Comparison of ENCODE assay signal across 22 cellular contexts in the genomic region with DNA sequence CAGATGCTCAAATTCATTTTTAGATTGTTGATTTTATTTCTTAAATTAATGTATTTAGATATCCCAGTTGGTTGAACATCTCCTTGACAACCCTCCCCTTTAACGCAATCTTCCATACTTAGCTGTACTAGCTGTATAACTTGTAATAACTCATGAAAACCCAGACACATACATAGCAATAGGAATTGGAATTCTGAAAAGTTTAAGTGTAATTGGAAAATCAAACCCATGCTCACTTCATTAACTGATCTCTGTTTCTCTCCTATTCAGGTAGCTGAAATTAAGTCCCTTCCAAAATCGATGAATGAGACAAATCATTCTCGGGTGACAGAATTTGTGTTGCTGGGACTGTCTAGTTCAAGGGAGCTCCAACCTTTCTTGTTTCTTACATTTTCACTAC. TPM values are rescaled to one million over a fixed set of nuclear protein-coding genes. Genes with fewer than 3 reads are reported as not detected.
A peak's percentile ranks its signal among the peaks of the same experiment; 100 is the strongest.
DNase-seq lines count a peak whose midpoint lies in the region; ATAC-seq and TF ChIP-seq lines count a peak whose summit lies in the region.
"Had no signal": no experiment of that assay in that cellular context is flagged by ENCODE, and none has a peak within 500 bp of the region (broad histone marks: within the 10 kb centered on the region; RNA-seq: fewer than 3 reads in every experiment).

A gene with protein sequence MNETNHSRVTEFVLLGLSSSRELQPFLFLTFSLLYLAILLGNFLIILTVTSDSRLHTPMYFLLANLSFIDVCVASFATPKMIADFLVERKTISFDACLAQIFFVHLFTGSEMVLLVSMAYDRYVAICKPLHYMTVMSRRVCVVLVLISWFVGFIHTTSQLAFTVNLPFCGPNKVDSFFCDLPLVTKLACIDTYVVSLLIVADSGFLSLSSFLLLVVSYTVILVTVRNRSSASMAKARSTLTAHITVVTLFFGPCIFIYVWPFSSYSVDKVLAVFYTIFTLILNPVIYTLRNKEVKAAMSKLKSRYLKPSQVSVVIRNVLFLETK (plus strand): TSS at position 301 of the 400 bp plus-strand sequence. CDS start 0 bp downstream, at position 301.

- H3K36me3 Mint-ChIP-seq in activated CD8-positive, alpha-beta T cell treated with anti-CD3 and anti-CD28 coated beads, Interleukin-2, amount 10 ng/mL, durations not matched to agents 7 days and 5 days (ENCODE audit: low read depth): peaks cover 11% of the 10 kb centered on the region
- no peaks in the 10 kb centered on the region for H3K36me3 Mint-ChIP-seq in activated CD8-positive, alpha-beta T cell treated with anti-CD3 and anti-CD28 coated beads for 36 hours (ENCODE audit: low read depth)
- peaks cover 5 to 8% of the 10 kb centered on the region in 2 donors for H3K36me3 Mint-ChIP-seq in CD4-positive, alpha-beta memory T cell
- H3K36me3 Mint-ChIP-seq in activated T-helper 17 cell treated with anti-CD3 and anti-CD28 coated beads, Interleukin-2, amount 50 U/mL, for 72 hours (ENCODE audit: low read depth): no peaks in the 10 kb centered on the region

- CTCF ChIA-PET in activated CD8-positive, alpha-beta T cell treated with anti-CD3 and anti-CD28 coated beads, Interleukin-2, amount 10 ng/mL, durations not matched to agents 7 days and 5 days (lab: Charles Lee): no interaction called here
- CTCF ChIA-PET in activated CD8-positive, alpha-beta T cell treated with anti-CD3 and anti-CD28 coated beads for 36 hours (lab: Charles Lee): no interaction called here
- CTCF ChIA-PET in CD4-positive, alpha-beta memory T cell (lab: Charles Lee; ENCODE audit: partially characterized antibody): no interaction called here
- CTCF ChIA-PET in mammary epithelial cell (lab: Charles Lee; ENCODE audit: low non-redundant PET): no interaction called here

- no peaks in the 10 kb centered on the region for H3K9me3 ChIP-seq in BLaER1
- no peaks in the 10 kb centered on the region for H3K9me3 ChIP-seq in CD4-positive, alpha-beta memory T cell (ENCODE audit: control insufficient read depth in 1 of 2, low read length in 2 of 2)
- peaks cover 11% of the 10 kb centered on the region for H3K9me3 ChIP-seq in mammary epithelial cell (replicated peaks; ENCODE audit: insufficient read depth, low read length)
- H3K9me3 ChIP-seq: BLaER1 treated with 17β-estradiol and CSF1 and Interleukin-3, amounts not matched to agents 10 nM and 100 nM had no signal

- H3K79me2 ChIP-seq in mammary epithelial cell (ENCODE audit: insufficient read depth, low read length): no peaks in the 10 kb centered on the region

- H3K4me3 ChIP-seq in BLaER1 (no peak within 1 kb of the TSS), mammary epithelial cell (replicated peaks in 1 of 3; ENCODE audit: insufficient read depth in 1 of 3, low read depth in 2 of 3, low read length in 3 of 3) (no peak within 1 kb of the TSS)
- H3K4me3 ChIP-seq in CD4-positive, alpha-beta memory T cell (ENCODE audit: low read length in 2 of 2): peak within 1 kb of the TSS in 1 of 2 donors; percentile 24
- H3K4me3 ChIP-seq: BLaER1 treated with 17β-estradiol and CSF1 and Interleukin-3, amounts not matched to agents 10 nM and 100 nM; PC-9 had no signal

- no peak for ATAC-seq in activated CD8-positive, alpha-beta T cell treated with anti-CD3 and anti-CD28 coated beads, Interleukin-2, amount 10 ng/mL, durations not matched to agents 7 days and 5 days
- ATAC-seq in activated CD8-positive, alpha-beta T cell treated with anti-CD3 and anti-CD28 coated beads for 36 hours: no peak
- no peak for ATAC-seq in activated T-helper 17 cell treated with anti-CD3 and anti-CD28 coated beads, Interleukin-2, amount 50 U/mL, for 72 hours (replicated peaks)

- peak within 1 kb of the TSS; percentile 27 for H3K4me3 Mint-ChIP-seq in activated CD8-positive, alpha-beta T cell treated with anti-CD3 and anti-CD28 coated beads, Interleukin-2, amount 10 ng/mL, durations not matched to agents 7 days and 5 days
- H3K4me3 Mint-ChIP-seq in activated CD8-positive, alpha-beta T cell treated with anti-CD3 and anti-CD28 coated beads for 36 hours: no peak within 1 kb of the TSS
- peak within 1 kb of the TSS in 6 of 8 donors; percentile 11 to 70 (median 58) for H3K4me3 Mint-ChIP-seq in CD4-positive, alpha-beta memory T cell
- peak within 1 kb of the TSS; percentile 24 for H3K4me3 Mint-ChIP-seq in activated T-helper 17 cell treated with anti-CD3 and anti-CD28 coated beads, Interleukin-2, amount 50 U/mL, for 72 hours
- H3K4me3 Mint-ChIP-seq: H9 had no signal

- no peak within 1 kb of the TSS for H3K9ac ChIP-seq in BLaER1
- H3K9ac ChIP-seq in mammary epithelial cell (ENCODE audit: insufficient read depth, low read length): no peak within 1 kb of the TSS
- H3K9ac ChIP-seq: BLaER1 treated with 17β-estradiol and CSF1 and Interleukin-3, amounts not matched to agents 10 nM and 100 nM had no signal

- no peaks in the 10 kb centered on the region for H3K27me3 Mint-ChIP-seq in activated CD8-positive, alpha-beta T cell treated with anti-CD3 and anti-CD28 coated beads, Interleukin-2, amount 10 ng/mL, durations not matched to agents 7 days and 5 days (ENCODE audit: low read depth)
- no peaks in the 10 kb centered on the region for H3K27me3 Mint-ChIP-seq in activated CD8-positive, alpha-beta T cell treated with anti-CD3 and anti-CD28 coated beads for 36 hours
- H3K27me3 Mint-ChIP-seq in CD4-positive, alpha-beta memory T cell: no peaks in the 10 kb centered on the region
- H3K27me3 Mint-ChIP-seq in activated T-helper 17 cell treated with anti-CD3 and anti-CD28 coated beads, Interleukin-2, amount 50 U/mL, for 72 hours: no peaks in the 10 kb centered on the region

- H3K4me1 ChIP-seq in BLaER1: peaks cover 5% of the 10 kb centered on the region; the same call in 1 of the 2 replicates
- H3K4me1 ChIP-seq in CD4-positive, alpha-beta memory T cell (ENCODE audit: insufficient read depth, low read length): peaks cover 29% of the 10 kb centered on the region
- H3K4me1 ChIP-seq in mammary epithelial cell (ENCODE audit: insufficient read depth, low read length): no peaks in the 10 kb centered on the region

- POLR2A ChIA-PET in activated CD8-positive, alpha-beta T cell treated with anti-CD3 and anti-CD28 coated beads, Interleukin-2, amount 10 ng/mL, durations not matched to agents 7 days and 5 days (lab: Charles Lee): no interaction called here
- POLR2A ChIA-PET in activated CD8-positive, alpha-beta T cell treated with anti-CD3 and anti-CD28 coated beads for 36 hours (lab: Charles Lee): no interaction called here
- POLR2A ChIA-PET in CD4-positive, alpha-beta memory T cell (lab: Charles Lee; ENCODE audit: partially characterized antibody): no interaction called here

- in situ Hi-C loops in mammary epithelial cell (cut with MboI; ENCODE audit: low sequenced_read_pairs in 2 of 2) (no loop called here), GM13977 (cut with MboI; ENCODE audit: low pct_unique_long_range_greater_than_20kb, low sequenced_read_pairs, unreplicated experiment) (no loop called here)

- H2AFZ ChIP-seq in mammary epithelial cell (ENCODE audit: low read depth, low read length): no peak within 1 kb of the TSS
- H2AFZ ChIP-seq: PC-9 had no signal

- H3K4me2 ChIP-seq in BLaER1: peak within 1 kb of the TSS; percentile 12; the same call in 1 of the 2 replicates
- no peak within 1 kb of the TSS for H3K4me2 ChIP-seq in mammary epithelial cell (ENCODE audit: insufficient read depth, low read depth, low read length)
- H3K4me2 ChIP-seq: BLaER1 treated with 17β-estradiol and CSF1 and Interleukin-3, amounts not matched to agents 10 nM and 100 nM; PC-9 had no signal

- no peaks in the 10 kb centered on the region for H4K20me1 ChIP-seq in BLaER1
- H4K20me1 ChIP-seq in mammary epithelial cell (ENCODE audit: insufficient read depth, low read length): no peaks in the 10 kb centered on the region
- H4K20me1 ChIP-seq: BLaER1 treated with 17β-estradiol and CSF1 and Interleukin-3, amounts not matched to agents 10 nM and 100 nM had no signal

- H3K27me3 ChIP-seq in BLaER1 (no peaks in the 10 kb centered on the region), mammary epithelial cell (ENCODE audit: insufficient read depth, low read length) (no peaks in the 10 kb centered on the region)
- H3K27me3 ChIP-seq in CD4-positive, alpha-beta memory T cell (ENCODE audit: insufficient read depth, low read length): no peaks in the 10 kb centered on the region
- H3K27me3 ChIP-seq: BLaER1 treated with 17β-estradiol and CSF1 and Interleukin-3, amounts not matched to agents 10 nM and 100 nM had no signal

- H3K36me3 ChIP-seq in BLaER1 (no peaks in the 10 kb centered on the region), mammary epithelial cell (ENCODE audit: insufficient read depth, low read length) (no peaks in the 10 kb centered on the region)
- no peaks in the 10 kb centered on the region for H3K36me3 ChIP-seq in CD4-positive, alpha-beta memory T cell (ENCODE audit: insufficient read depth, low read length)
- H3K36me3 ChIP-seq: BLaER1 treated with 17β-estradiol and CSF1 and Interleukin-3, amounts not matched to agents 10 nM and 100 nM had no signal

- intact Hi-C loops in activated CD8-positive, alpha-beta T cell treated with anti-CD3 and anti-CD28 coated beads for 36 hours (cut with micrococcal nuclease): no loop called here
- intact Hi-C loops in CD4-positive, alpha-beta memory T cell (cut with micrococcal nuclease): loop anchor here (10.0 kb wide), 1 partner anchor 640 kb away; no protein-coding TSS in a partner anchor
- intact Hi-C loops in mammary epithelial cell (cut with micrococcal nuclease): no loop called here

- no TSS peak for BruUV-seq in mammary epithelial cell (replicated peaks; lab: Mats Ljungman, UMichigan)

- no peak for DNase-seq in activated CD8-positive, alpha-beta T cell treated with anti-CD3 and anti-CD28 coated beads, Interleukin-2, amount 10 ng/mL, durations not matched to agents 7 days and 5 days
- DNase-seq in activated CD8-positive, alpha-beta T cell treated with anti-CD3 and anti-CD28 coated beads for 36 hours: no peak
- DNase-seq in CD4-positive, alpha-beta memory T cell: no peak
- no peak for DNase-seq in mammary epithelial cell
- no peak for DNase-seq in NCI-H2171 treated with DMSO at 0.1 percent for 48 hours (lab: John Stamatoyannopoulos, UW)
- no peak for DNase-seq in GM13977 (ENCODE audit: low spot score)
- DNase-seq: COR-L47, DMS 273 treated with DMSO at 0.1 percent for 48 hours, H9, NCI-H1417 treated with DMSO at 0.1 percent for 48 hours, NCI-H1930, NCI-H345, NCI-H524 treated with DMSO at 0.1 percent for 48 hours, PC-9, SIG-M5 had no signal

- peak within 1 kb of the TSS; percentile 81 for H3K27ac Mint-ChIP-seq in activated CD8-positive, alpha-beta T cell treated with anti-CD3 and anti-CD28 coated beads, Interleukin-2, amount 10 ng/mL, durations not matched to agents 7 days and 5 days
- H3K27ac Mint-ChIP-seq in activated CD8-positive, alpha-beta T cell treated with anti-CD3 and anti-CD28 coated beads for 36 hours: no peak within 1 kb of the TSS
- peak within 1 kb of the TSS; percentile 27 to 90 (median 48) for H3K27ac Mint-ChIP-seq in CD4-positive, alpha-beta memory T cell
- H3K27ac Mint-ChIP-seq in activated T-helper 17 cell treated with anti-CD3 and anti-CD28 coated beads, Interleukin-2, amount 50 U/mL, for 72 hours: peak within 1 kb of the TSS; percentile 65
- H3K27ac Mint-ChIP-seq: H9 had no signal

- TF ChIP-seq CTCF in activated CD8-positive, alpha-beta T cell treated with anti-CD3 and anti-CD28 coated beads for 36 hours (IDR thresholded peaks at IDR 0.05): no peak
- TF ChIP-seq CTCF in mammary epithelial cell (conservative IDR thresholded peaks at IDR 0.05 in 1 of 2, IDR thresholded peaks at IDR 0.05 in 1 of 2; ENCODE audit: extremely low read depth in 1 of 2, insufficient read depth in 1 of 2, low read depth in 1 of 2, low read length in 2 of 2) (no peak), GM13977 (IDR thresholded peaks at IDR 0.05; ENCODE audit: extremely low read depth, insufficient read depth, missing control alignments) (no peak)

- peaks cover 20% of the 10 kb centered on the region for H3K4me1 Mint-ChIP-seq in activated CD8-positive, alpha-beta T cell treated with anti-CD3 and anti-CD28 coated beads, Interleukin-2, amount 10 ng/mL, durations not matched to agents 7 days and 5 days (ENCODE audit: low read depth)
- H3K4me1 Mint-ChIP-seq in activated CD8-positive, alpha-beta T cell treated with anti-CD3 and anti-CD28 coated beads for 36 hours (ENCODE audit: low read depth): peaks cover 27% of the 10 kb centered on the region
- H3K4me1 Mint-ChIP-seq in CD4-positive, alpha-beta memory T cell: peaks cover 21 to 38% (median 32%) of the 10 kb centered on the region in 4 donors
- peaks cover 14% of the 10 kb centered on the region for H3K4me1 Mint-ChIP-seq in activated T-helper 17 cell treated with anti-CD3 and anti-CD28 coated beads, Interleukin-2, amount 50 U/mL, for 72 hours
- H3K4me1 Mint-ChIP-seq: H9 had no signal

- H3K27ac ChIP-seq in BLaER1 (no peak within 1 kb of the TSS), mammary epithelial cell (ENCODE audit: insufficient read depth, low read depth, low read length) (no peak within 1 kb of the TSS)
- no peak within 1 kb of the TSS for H3K27ac ChIP-seq in CD4-positive, alpha-beta memory T cell (ENCODE audit: low read depth, low read length)
- H3K27ac ChIP-seq: BLaER1 treated with 17β-estradiol and CSF1 and Interleukin-3, amounts not matched to agents 10 nM and 100 nM; PC-9; RWPE1 had no signal

- dilution Hi-C loops in mammary epithelial cell (cut with HindIII; ENCODE audit: low sequenced_read_pairs): no loop called here

- 94% methylated on average over 3 of the region's 3 CpGs for WGBS in mammary epithelial cell (ENCODE audit: low coverage, missing lambda C conversion rate)

- H3K9me3 Mint-ChIP-seq in activated CD8-positive, alpha-beta T cell treated with anti-CD3 and anti-CD28 coated beads, Interleukin-2, amount 10 ng/mL, durations not matched to agents 7 days and 5 days (ENCODE audit: insufficient read depth): peaks cover 8% of the 10 kb centered on the region
- peaks cover 3% of the 10 kb centered on the region for H3K9me3 Mint-ChIP-seq in activated CD8-positive, alpha-beta T cell treated with anti-CD3 and anti-CD28 coated beads for 36 hours
- peaks cover 0 to 10% (median 2%) of the 10 kb centered on the region in 8 donors for H3K9me3 Mint-ChIP-seq in CD4-positive, alpha-beta memory T cell
- peaks cover 12% of the 10 kb centered on the region for H3K9me3 Mint-ChIP-seq in activated T-helper 17 cell treated with anti-CD3 and anti-CD28 coated beads, Interleukin-2, amount 50 U/mL, for 72 hours

RNA-seq across cellular contexts. Expression of the gene that starts here (rescaled TPM):
- not detected for total RNA-seq in activated CD8-positive, alpha-beta T cell treated with anti-CD3 and anti-CD28 coated beads, Interleukin-2, amount 10 ng/mL, durations not matched to agents 7 days and 5 days
- total RNA-seq in activated CD8-positive, alpha-beta T cell treated with anti-CD3 and anti-CD28 coated beads for 36 hours: not detected
- not detected for total RNA-seq in CD4-positive, alpha-beta memory T cell
- not detected for polyA plus RNA-seq in CD4-positive, alpha-beta memory T cell
- total RNA-seq in activated T-helper 17 cell treated with anti-CD3 and anti-CD28 coated beads, Interleukin-2, amount 50 U/mL, for 72 hours: not detected
- not detected for total RNA-seq in mammary epithelial cell
- not detected for polyA plus RNA-seq in mammary epithelial cell
- not detected for polyA minus RNA-seq in mammary epithelial cell
- total RNA-seq: A673, H9, HT1080, MCF 10A, PC-9 had no signal
